ENCODE assay signal across 21 cellular contexts in genomic region chr4:152431784-152432183, GRCh38.
DNase-seq lines count a peak whose midpoint lies in the region; ATAC-seq and TF ChIP-seq lines count a peak whose summit lies in the region.
"Had no signal": no experiment of that assay in that cellular context is flagged by ENCODE, and none has a peak within 500 bp of the region (broad histone marks: within the 10 kb centered on the region; RNA-seq: fewer than 3 reads in every experiment).

No MANE protein-coding gene starts in this region.

- WGBS in hepatocyte (ENCODE audit: low lambda C conversion rate, missing lambda C conversion rate) = 96% methylated on average over 2 of the region's 2 CpGs

- peaks cover 30% of the 10 kb centered on the region for H3K79me2 ChIP-seq in hepatocyte

- H3K4me3 ChIP-seq in HUES6 (ENCODE audit: low read depth, low read length) (no peak overlapping the region), hepatocyte (no peak overlapping the region)
- H3K4me3 ChIP-seq: Peyer's patch had no signal

- H3K27me3 ChIP-seq in HUES6 (ENCODE audit: control insufficient read depth, insufficient read depth, low read length) = no peaks in the 10 kb centered on the region
- no peaks in the 10 kb centered on the region for H3K27me3 ChIP-seq in hepatocyte
- H3K27me3 ChIP-seq: Peyer's patch had no signal

- no peak for DNase-seq in activated T-cell treated with anti-CD3 and anti-CD28 coated beads, Interleukin-2, amount 50 U/mL, for 72 hours
- DNase-seq in activated T-cell treated with anti-CD3 and anti-CD28 coated beads, Interleukin-2, amount 50 U/mL, for 48 hours = no peak
- DNase-seq in hepatocyte (ENCODE audit: low spot score) = no peak
- DNase-seq in stimulated activated effector memory CD8-positive, alpha-beta T cell treated with anti-CD3 and anti-CD28 coated beads, Interleukin-12 subunit alpha, Interleukin-12 subunit beta, amount 100 ng/mL, for 72 hours (ENCODE audit: low spot score in 2 of 2) = no peak
- no peak for DNase-seq in NCI-H226
- DNase-seq in stimulated activated CD4-positive, alpha-beta T cell treated with anti-CD3 and anti-CD28 coated beads, Interleukin-2, amount 100 ng/mL, for 48 hours = no peak
- no peak for DNase-seq in kidney tubule cell (ENCODE audit: low spot score)
- DNase-seq: DMS 273 treated with DMSO at 0.1 percent for 48 hours, DMS79 treated with DMSO at 0.1 percent for 48 hours, NCI-H1105, NCI-H146, NCI-H2029, NCI-H2227 treated with DMSO at 0.1 percent for 48 hours, NCI-H510A treated with DMSO at 0.1 percent for 48 hours, NCI-H748 treated with DMSO at 0.1 percent for 48 hours, Peyer's patch had no signal

- no peak overlapping the region for H3K4me3 Mint-ChIP-seq in activated T-cell treated with anti-CD3 and anti-CD28 coated beads, Interleukin-2, amount 50 U/mL, for 72 hours
- no peak overlapping the region for H3K4me3 Mint-ChIP-seq in stimulated activated effector memory CD8-positive, alpha-beta T cell treated with anti-CD3 and anti-CD28 coated beads, Interleukin-12 subunit alpha, Interleukin-12 subunit beta, amount 100 ng/mL, for 72 hours
- H3K4me3 Mint-ChIP-seq: B cell, CD14-positive monocyte had no signal

- no peaks in the 10 kb centered on the region for H3K9me3 ChIP-seq in HUES6 (ENCODE audit: control insufficient read depth, insufficient read depth, low read depth, low read length)
- no peaks in the 10 kb centered on the region for H3K9me3 ChIP-seq in hepatocyte (ENCODE audit: low read depth)
- H3K9me3 ChIP-seq: Peyer's patch had no signal

- peaks cover 13% of the 10 kb centered on the region for H3K4me1 ChIP-seq in HUES6 (ENCODE audit: control insufficient read depth, insufficient read depth, low read length)
- peaks cover 17% of the 10 kb centered on the region for H3K4me1 ChIP-seq in hepatocyte (ENCODE audit: insufficient read depth)
- H3K4me1 ChIP-seq: Peyer's patch had no signal

- H3K9me3 Mint-ChIP-seq in activated T-cell treated with anti-CD3 and anti-CD28 coated beads, Interleukin-2, amount 50 U/mL, for 72 hours = no peaks in the 10 kb centered on the region
- H3K9me3 Mint-ChIP-seq in stimulated activated effector memory CD8-positive, alpha-beta T cell treated with anti-CD3 and anti-CD28 coated beads, Interleukin-12 subunit alpha, Interleukin-12 subunit beta, amount 100 ng/mL, for 72 hours = no peaks in the 10 kb centered on the region
- H3K9me3 Mint-ChIP-seq: CD14-positive monocyte had no signal

- ATAC-seq in activated T-cell treated with anti-CD3 and anti-CD28 coated beads, Interleukin-2, amount 50 U/mL, for 72 hours (replicated peaks in 1 of 2) = peak; percentile 24 to 58
- ATAC-seq in stimulated activated effector memory CD8-positive, alpha-beta T cell treated with anti-CD3 and anti-CD28 coated beads, Interleukin-12 subunit alpha, Interleukin-12 subunit beta, amount 100 ng/mL, for 72 hours = peak; percentile 68
- ATAC-seq: HCT116 had no signal

- no peak for TF ChIP-seq CTCF in hepatocyte (IDR thresholded peaks at IDR 0.05; ENCODE audit: poor library complexity)

- H2AFZ ChIP-seq in hepatocyte = no peak overlapping the region

- peaks cover 0 to under 1% of the 10 kb centered on the region in 2 donors for H3K36me3 Mint-ChIP-seq in activated T-cell treated with anti-CD3 and anti-CD28 coated beads, Interleukin-2, amount 50 U/mL, for 72 hours (ENCODE audit: insufficient read depth in 2 of 2)
- H3K36me3 Mint-ChIP-seq in stimulated activated effector memory CD8-positive, alpha-beta T cell treated with anti-CD3 and anti-CD28 coated beads, Interleukin-12 subunit alpha, Interleukin-12 subunit beta, amount 100 ng/mL, for 72 hours = peaks cover 7% of the 10 kb centered on the region

- H3K27ac ChIP-seq in HUES6 (ENCODE audit: low read depth, low read length) (peak overlapping the region; percentile 16; the same call in 1 of the 2 replicates), hepatocyte (peak overlapping the region; percentile 72)
- H3K27ac ChIP-seq: KMS-11, Peyer's patch had no signal

- no peak overlapping the region for H3K27ac Mint-ChIP-seq in activated T-cell treated with anti-CD3 and anti-CD28 coated beads, Interleukin-2, amount 50 U/mL, for 72 hours
- H3K27ac Mint-ChIP-seq in stimulated activated effector memory CD8-positive, alpha-beta T cell treated with anti-CD3 and anti-CD28 coated beads, Interleukin-12 subunit alpha, Interleukin-12 subunit beta, amount 100 ng/mL, for 72 hours = no peak overlapping the region
- H3K27ac Mint-ChIP-seq: B cell had no signal

- H3K36me3 ChIP-seq in HUES6 (ENCODE audit: control insufficient read depth, insufficient read depth, low read length) = no peaks in the 10 kb centered on the region
- H3K36me3 ChIP-seq in hepatocyte (replicated peaks; ENCODE audit: insufficient read depth, low read depth) = no peaks in the 10 kb centered on the region
- H3K36me3 ChIP-seq: Peyer's patch had no signal

- no peaks in the 10 kb centered on the region for H4K20me1 ChIP-seq in hepatocyte (ENCODE audit: insufficient read depth, poor library complexity, severe bottlenecking)

- no peaks in the 10 kb centered on the region for H3K9me2 ChIP-seq in hepatocyte (replicated peaks; ENCODE audit: insufficient read depth)

- no peak overlapping the region for H3K9ac ChIP-seq in HUES6 (ENCODE audit: low read length)
- H3K9ac ChIP-seq: KMS-11 had no signal

- peaks cover 28% of the 10 kb centered on the region for H3K4me1 Mint-ChIP-seq in activated T-cell treated with anti-CD3 and anti-CD28 coated beads, Interleukin-2, amount 50 U/mL, for 72 hours (ENCODE audit: low read depth)
- peaks cover 24% of the 10 kb centered on the region for H3K4me1 Mint-ChIP-seq in stimulated activated effector memory CD8-positive, alpha-beta T cell treated with anti-CD3 and anti-CD28 coated beads, Interleukin-12 subunit alpha, Interleukin-12 subunit beta, amount 100 ng/mL, for 72 hours

- H3K27me3 Mint-ChIP-seq in activated T-cell treated with anti-CD3 and anti-CD28 coated beads, Interleukin-2, amount 50 U/mL, for 72 hours (ENCODE audit: low read depth) = no peaks in the 10 kb centered on the region
- H3K27me3 Mint-ChIP-seq: B cell had no signal

- peak overlapping the region; percentile 32 for H3K4me2 ChIP-seq in hepatocyte
- H3K4me2 ChIP-seq: KMS-11 had no signal
